22 cellular contexts compared by ENCODE assay signal in the genomic region with DNA sequence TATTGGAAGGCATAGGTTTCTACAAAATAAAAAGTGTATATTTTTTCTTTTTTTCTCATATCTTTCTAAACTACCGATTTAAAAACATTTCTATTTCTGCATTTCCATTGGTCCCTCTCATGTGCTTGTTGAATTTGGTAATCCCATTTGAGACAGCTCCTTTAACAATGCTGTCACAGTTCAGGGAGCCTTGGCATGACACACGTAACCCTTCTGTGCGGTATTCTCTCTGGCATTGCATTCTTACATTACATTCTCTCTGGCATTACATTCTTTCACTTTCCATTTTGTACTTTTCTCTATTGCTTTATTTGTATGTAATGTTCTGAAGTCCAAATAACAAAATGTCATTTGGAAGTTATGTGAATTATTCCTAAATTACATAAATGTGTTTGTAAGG.
"Had no signal": no experiment of that assay in that cellular context is flagged by ENCODE, and none has a peak within 500 bp of the region (broad histone marks: within the 10 kb centered on the region; RNA-seq: fewer than 3 reads in every experiment).

No MANE protein-coding gene starts in this region.

- H3K27me3 ChIP-seq: heart right ventricle, left lung, right atrium auricular region, tibial nerve had no signal

- H3K4me1 ChIP-seq: left lung, right atrium auricular region, tibial nerve had no signal

- H3K9me3 ChIP-seq: heart right ventricle, left lung, right atrium auricular region, tibial nerve had no signal

- H3K4me3 ChIP-seq: heart right ventricle, left lung, lung, right atrium auricular region, tibial nerve had no signal

- ATAC-seq: activated CD8-positive, alpha-beta memory T cell treated with anti-CD3 and anti-CD28 coated beads, Interleukin-2, amount 10 ng/mL, durations not matched to agents 7 days and 5 days; activated CD8-positive, alpha-beta T cell treated with anti-CD3 and anti-CD28 coated beads for 36 hours; activated naive CD8-positive, alpha-beta T cell treated with anti-CD3 and anti-CD28 coated beads, Interleukin-2, amount 50 U/mL, for 24 hours; esophagus mucosa; heart right ventricle; left lung; stimulated activated naive CD8-positive, alpha-beta T cell treated with anti-CD3 and anti-CD28 coated beads, Interleukin-15, Interleukin-2, amounts not matched to agents 100 U/mL and 50 U/mL, for 24 hours; T-helper 17 cell had no signal

- H3K27ac ChIP-seq: heart right ventricle, left lung, right atrium auricular region, tibial nerve had no signal

- DNase-seq: activated CD4-positive, alpha-beta T cell treated with anti-CD3 and anti-CD28 coated beads, Interleukin-2, amount 10 ng/mL, durations not matched to agents 24 days and 14 days; activated CD8-positive, alpha-beta memory T cell treated with anti-CD3 and anti-CD28 coated beads, Interleukin-2, amount 10 ng/mL, durations not matched to agents 7 days and 5 days; activated CD8-positive, alpha-beta T cell treated with anti-CD3 and anti-CD28 coated beads for 36 hours; activated effector memory CD4-positive, alpha-beta T cell treated with anti-CD3 and anti-CD28 coated beads, Interleukin-2, amount 50 U/mL, for 16 hours; activated naive CD4-positive, alpha-beta T cell treated with anti-CD3 and anti-CD28 coated beads, Interleukin-2, amount 10 ng/mL, durations not matched to agents 7 days and 5 days; activated naive CD8-positive, alpha-beta T cell treated with anti-CD3 and anti-CD28 coated beads, Interleukin-2, amount 50 U/mL, for 24 hours; activated T-cell treated with anti-CD3 and anti-CD28 coated beads for 4 hours; anterior cingulate cortex; caudate nucleus; dermis blood vessel endothelial cell; effector CD8-positive, alpha-beta T cell; heart right ventricle; left lung; naive B cell; occipital lobe; stimulated activated CD4-positive, alpha-beta T cell treated with anti-CD3 and anti-CD28 coated beads, Interleukin-4, amount 100 ng/mL, for 24 hours; stimulated activated naive CD8-positive, alpha-beta T cell treated with anti-CD3 and anti-CD28 coated beads, Interleukin-15, Interleukin-2, amounts not matched to agents 100 U/mL and 50 U/mL, for 24 hours; T-helper 17 cell had no signal
